Comparison of ENCODE assay signal across 8 cellular contexts in genomic region chr16:82603784-82604411, GRCh38. TPM values are rescaled to one million over a fixed set of nuclear protein-coding genes. Genes with fewer than 3 reads are reported as not detected.
DNase-seq lines count a peak whose midpoint lies in the region; ATAC-seq and TF ChIP-seq lines count a peak whose summit lies in the region.

No MANE protein-coding gene starts in this region.

- H3K27me3 Mint-ChIP-seq in CD8-positive, alpha-beta T cell (ENCODE audit: low read depth) = peaks cover 8% of the 10 kb centered on the region

- H3K27ac ChIP-seq in liver (ENCODE audit: low read depth in 1 of 2, low read length in 2 of 2) = no peak overlapping the region
- H3K27ac ChIP-seq in CD8-positive, alpha-beta T cell (ENCODE audit: low read depth, low read length) = no peak overlapping the region

- DNase-seq in AG20443 (ENCODE audit: low spot score) (peak; percentile 77), cardiac fibroblast (ENCODE audit: low read depth in 2 of 2) (peak; percentile 72 to 78)
- peak; percentile 3 for DNase-seq in Jurkat, Clone E6-1 (ENCODE audit: low read depth, low spot score)
- no peak for DNase-seq in activated CD4-positive, CD25-positive, alpha-beta regulatory T cell (lab: John Stamatoyannopoulos, UW)
- no peak for DNase-seq in CD8-positive, alpha-beta T cell

- whole genome bisulfite sequencing in liver = 23% methylated on average over 5 of the region's 5 CpGs

- H3K27me3 ChIP-seq in liver (ENCODE audit: control insufficient read depth in 4 of 4, insufficient read depth in 4 of 4, low read length in 3 of 4) = no peaks in the 10 kb centered on the region
- H3K27me3 ChIP-seq in CD8-positive, alpha-beta T cell (ENCODE audit: insufficient read depth, low read length) = peaks cover 3% of the 10 kb centered on the region

- H3K9me3 Mint-ChIP-seq in CD8-positive, alpha-beta T cell = peaks cover 3% of the 10 kb centered on the region

- H3K36me3 ChIP-seq in liver (ENCODE audit: control insufficient read depth in 4 of 4, insufficient read depth in 3 of 4, low read depth in 1 of 4, low read length in 3 of 4) = no peaks in the 10 kb centered on the region
- H3K36me3 ChIP-seq in CD8-positive, alpha-beta T cell (ENCODE audit: insufficient read depth, low read length) = no peaks in the 10 kb centered on the region

- intact Hi-C loops in CD8-positive, alpha-beta T cell (cut with DNase I, micrococcal nuclease) = no loop called here

- H3K4me3 Mint-ChIP-seq in CD8-positive, alpha-beta T cell = no peak overlapping the region

- CTCF ChIA-PET in CD8-positive, alpha-beta T cell (lab: Charles Lee) = no interaction called here

- H3K4me3 ChIP-seq in Jurkat, Clone E6-1 (ENCODE audit: low read length) = no peak overlapping the region
- no peak overlapping the region for H3K4me3 ChIP-seq in cardiac fibroblast (replicated peaks in 1 of 2; ENCODE audit: low read depth in 2 of 2, low read length in 2 of 2)
- H3K4me3 ChIP-seq in liver (ENCODE audit: low read depth in 1 of 3, low read length in 3 of 3) = no peak overlapping the region
- no peak overlapping the region for H3K4me3 ChIP-seq in CD8-positive, alpha-beta T cell (ENCODE audit: low read depth, low read length)

- no peaks in the 10 kb centered on the region for H3K4me1 Mint-ChIP-seq in CD8-positive, alpha-beta T cell (ENCODE audit: low read depth)

- peak; percentile 74 for TF ChIP-seq RAD21 in liver (IDR thresholded peaks at IDR 0.05)

- POLR2A ChIA-PET in CD8-positive, alpha-beta T cell (lab: Charles Lee) = no interaction called here

- H3K9ac ChIP-seq in liver (ENCODE audit: low read depth in 1 of 2, low read length in 2 of 2) = no peak overlapping the region

- ATAC-seq in HG03520 (IDR thresholded peaks at IDR 0.05; ENCODE audit: unreplicated experiment) = no peak
- ATAC-seq in HG02610 (IDR thresholded peaks at IDR 0.05; ENCODE audit: unreplicated experiment) = no peak
- ATAC-seq in CD8-positive, alpha-beta T cell = no peak

- H3K36me3 Mint-ChIP-seq in CD8-positive, alpha-beta T cell = no peaks in the 10 kb centered on the region

- H3K9me3 ChIP-seq in liver (ENCODE audit: control insufficient read depth in 4 of 4, low read length in 3 of 4) = peaks cover 0 to 6% (median 1%) of the 10 kb centered on the region in 4 donors
- no peaks in the 10 kb centered on the region for H3K9me3 ChIP-seq in CD8-positive, alpha-beta T cell (ENCODE audit: low read length)

- peak; percentile 75 for TF ChIP-seq CTCF in cardiac fibroblast (IDR thresholded peaks at IDR 0.05; ENCODE audit: low read depth, low read length)
- TF ChIP-seq CTCF in liver (IDR thresholded peaks at IDR 0.05; ENCODE audit: low read depth, low read length, missing input control) = peak; percentile 48
- TF ChIP-seq CTCF in CD8-positive, alpha-beta T cell (IDR thresholded peaks at IDR 0.05) = no peak

- H3K27ac Mint-ChIP-seq in CD8-positive, alpha-beta T cell = no peak overlapping the region

- H3K4me1 ChIP-seq in liver (ENCODE audit: control insufficient read depth in 4 of 4, insufficient read depth in 4 of 4, low read length in 3 of 4) = no peaks in the 10 kb centered on the region
- no peaks in the 10 kb centered on the region for H3K4me1 ChIP-seq in CD8-positive, alpha-beta T cell (ENCODE audit: insufficient read depth, low read length)

TF ChIP-seq in liver, 16 proteins besides CTCF, POLR2A, EP300 and RAD21:
- no peak for TF ChIP-seq NR2F2 (IDR thresholded peaks at IDR 0.05)
- no peak for TF ChIP-seq RXRA (IDR thresholded peaks at IDR 0.05)
- TF ChIP-seq YY1 (IDR thresholded peaks at IDR 0.05) = no peak
- no peak for TF ChIP-seq EGR1 (IDR thresholded peaks at IDR 0.05; ENCODE audit: low read depth in 2 of 2)
- TF ChIP-seq HNF4G (IDR thresholded peaks at IDR 0.05) = no peak
- TF ChIP-seq TAF1 (conservative IDR thresholded peaks at IDR 0.05) = no peak
- no peak for TF ChIP-seq FOXA1 (IDR thresholded peaks at IDR 0.05)
- no peak for TF ChIP-seq HNF4A (conservative IDR thresholded peaks at IDR 0.05)

RNA-seq across cellular contexts. Expression of gene CDH13, which starts 22.9 kb away (rescaled TPM):
- polyA plus RNA-seq in Jurkat, Clone E6-1 (2012; ENCODE audit: insufficient read depth, insufficient read length) = not detected
- under 1 TPM; 0.42 to 0.75 TPM for total RNA-seq in liver
- polyA plus RNA-seq in liver = 1 to 10 TPM in 1 of 2 donors, under 1 TPM in 1; 0.21 to 1.5 TPM
- total RNA-seq in CD8-positive, alpha-beta T cell = not detected

Comparison
In these comparisons a context has a peak if more than half of its experiments do, and no peak if none do; other contexts are left out.
1. DNase-seq: peak in AG20443 (single experiment), Jurkat, Clone E6-1 (single experiment) and cardiac fibroblast (2 of 2); none in activated CD4-positive, CD25-positive, alpha-beta regulatory T cell (0 of 4) and CD8-positive, alpha-beta T cell (0 of 7).